Comparison of ENCODE assay signal across 9 cellular contexts in genomic region chr10:102677736-102678354, GRCh38. TPM values are rescaled to one million over a fixed set of nuclear protein-coding genes. Genes with fewer than 3 reads are reported as not detected.
DNase-seq lines count a peak whose midpoint lies in the region; ATAC-seq and TF ChIP-seq lines count a peak whose summit lies in the region.
"Had no signal": no experiment of that assay in that cellular context is flagged by ENCODE, and none has a peak within 500 bp of the region (broad histone marks: within the 10 kb centered on the region; RNA-seq: fewer than 3 reads in every experiment).

No MANE protein-coding gene starts in this region.

- peak overlapping the region; percentile 94 for H3K27ac Mint-ChIP-seq in dendritic cell treated with granulocyte-macrophage colony-stimulating factor and Interleukin-4, amounts not matched to agents 40 ng/mL and 50 ng/mL, for 4 days
- H3K27ac Mint-ChIP-seq in activated CD4-positive, alpha-beta T cell treated with anti-CD3 and anti-CD28 coated beads for 36 hours: no peak overlapping the region

- no peaks in the 10 kb centered on the region for H3K27me3 Mint-ChIP-seq in dendritic cell treated with granulocyte-macrophage colony-stimulating factor and Interleukin-4, amounts not matched to agents 40 ng/mL and 50 ng/mL, for 4 days
- no peaks in the 10 kb centered on the region for H3K27me3 Mint-ChIP-seq in activated CD4-positive, alpha-beta T cell treated with anti-CD3 and anti-CD28 coated beads for 36 hours

- POLR2A ChIA-PET in activated CD4-positive, alpha-beta T cell treated with anti-CD3 and anti-CD28 coated beads for 36 hours (lab: Charles Lee): interaction anchor here (1.1 kb wide), 1 partner anchor 33 kb away, joined by 3 read pairs; the partner anchor contains the start of gene TRIM8

- in situ Hi-C loops in KBM-7 (cut with MboI; ENCODE audit: low pct_unique_long_range_greater_than_20kb, low sequenced_read_pairs): no loop called here

- H3K4me2 ChIP-seq in neural cell (ENCODE audit: low read length): no peak overlapping the region

- no peaks in the 10 kb centered on the region for H3K36me3 ChIP-seq in cardiac muscle cell
- H3K36me3 ChIP-seq in neural cell (ENCODE audit: insufficient read depth, low read length): peaks cover 5% of the 10 kb centered on the region
- peaks cover 0 to 7% (median 0%) of the 10 kb centered on the region in 4 donors for H3K36me3 ChIP-seq in upper lobe of left lung

- TF ChIP-seq POLR2A in upper lobe of left lung (IDR thresholded peaks at IDR 0.05): no peak

- no peak for TF ChIP-seq CTCF in cardiac muscle cell (IDR thresholded peaks at IDR 0.05; ENCODE audit: low read depth, low read length)
- no peak for TF ChIP-seq CTCF in neural cell (IDR thresholded peaks at IDR 0.05; ENCODE audit: poor library complexity, severe bottlenecking)
- TF ChIP-seq CTCF in upper lobe of left lung (IDR thresholded peaks at IDR 0.05): no peak

- no peaks in the 10 kb centered on the region for H3K79me2 ChIP-seq in neural cell (replicated peaks; ENCODE audit: insufficient read depth, low read length)

- no peak for TF ChIP-seq RAD21 in neural cell (conservative IDR thresholded peaks at IDR 0.05)

- peak overlapping the region; percentile 76 for H3K9ac ChIP-seq in neural cell (ENCODE audit: low read length)

- H3K9me3 ChIP-seq in cardiac muscle cell (ENCODE audit: low read depth) (no peaks in the 10 kb centered on the region), neural cell (ENCODE audit: low read length) (no peaks in the 10 kb centered on the region), upper lobe of left lung (no peaks in the 10 kb centered on the region)
- H3K9me3 ChIP-seq: testis had no signal

- no peaks in the 10 kb centered on the region for H3K9me2 ChIP-seq in neural cell (ENCODE audit: insufficient read depth, low read length)

- intact Hi-C loops in Right ventricle myocardium inferior (cut with DNase I): loop anchor here (5.0 kb wide), 1 partner anchor 34 kb away; the partner anchor contains the start of genes ARL3 and SFXN2
- intact Hi-C loops in dendritic cell treated with granulocyte-macrophage colony-stimulating factor and Interleukin-4, amounts not matched to agents 40 ng/mL and 50 ng/mL, for 4 days (cut with micrococcal nuclease): loop anchor here (2.0 kb wide), 1 partner anchor 35 kb away; no protein-coding TSS in a partner anchor
- intact Hi-C loops in activated CD4-positive, alpha-beta T cell treated with anti-CD3 and anti-CD28 coated beads for 36 hours (cut with DNase I, micrococcal nuclease): loop anchor here (2.0 to 5.0 kb wide), 2 partner anchors 21 to 34 kb away; partner anchors contain the start of genes ARL3 (in 1 of the 2) and SFXN2 (in 1 of the 2)

- WGBS in upper lobe of left lung, 2 donors: 84 to 87% methylated on average over 13 of the region's 13 CpGs

- H3K4me3 ChIP-seq in cardiac muscle cell (no peak overlapping the region), neural cell (ENCODE audit: low read length) (no peak overlapping the region), upper lobe of left lung (no peak overlapping the region)
- H3K4me3 ChIP-seq: testis had no signal

- no peak for TF ChIP-seq EP300 in neural cell (conservative IDR thresholded peaks at IDR 0.05; ENCODE audit: poor library complexity, severe bottlenecking)
- no peak for TF ChIP-seq EP300 in upper lobe of left lung (IDR thresholded peaks at IDR 0.05)

- H4K20me1 ChIP-seq in neural cell (ENCODE audit: insufficient read depth): no peaks in the 10 kb centered on the region

- no peak for ATAC-seq in Right ventricle myocardium inferior
- ATAC-seq in upper lobe of left lung (ENCODE audit: low FRiP score in 2 of 2): no peak
- no peak for ATAC-seq in activated CD4-positive, alpha-beta T cell treated with anti-CD3 and anti-CD28 coated beads for 36 hours
- ATAC-seq in HG03045 (IDR thresholded peaks at IDR 0.05; ENCODE audit: unreplicated experiment): no peak

- H3K27ac ChIP-seq in cardiac muscle cell (peak overlapping the region; percentile 89), neural cell (ENCODE audit: low read length) (peak overlapping the region; percentile 14), upper lobe of left lung (peak overlapping the region in 3 of 4 donors; percentile 84 to 88 (median 85))

- peaks cover 30% of the 10 kb centered on the region for H3K36me3 Mint-ChIP-seq in dendritic cell treated with granulocyte-macrophage colony-stimulating factor and Interleukin-4, amounts not matched to agents 40 ng/mL and 50 ng/mL, for 4 days (ENCODE audit: low read depth)
- H3K36me3 Mint-ChIP-seq in activated CD4-positive, alpha-beta T cell treated with anti-CD3 and anti-CD28 coated beads for 36 hours (ENCODE audit: low read depth): peaks cover 9% of the 10 kb centered on the region

- no peak overlapping the region for H3K4me3 Mint-ChIP-seq in dendritic cell treated with granulocyte-macrophage colony-stimulating factor and Interleukin-4, amounts not matched to agents 40 ng/mL and 50 ng/mL, for 4 days
- H3K4me3 Mint-ChIP-seq in activated CD4-positive, alpha-beta T cell treated with anti-CD3 and anti-CD28 coated beads for 36 hours: no peak overlapping the region

- peaks cover 60% of the 10 kb centered on the region for H3K4me1 Mint-ChIP-seq in dendritic cell treated with granulocyte-macrophage colony-stimulating factor and Interleukin-4, amounts not matched to agents 40 ng/mL and 50 ng/mL, for 4 days (ENCODE audit: low read depth)
- H3K4me1 Mint-ChIP-seq in activated CD4-positive, alpha-beta T cell treated with anti-CD3 and anti-CD28 coated beads for 36 hours: peaks cover 54% of the 10 kb centered on the region

- H3K9me3 Mint-ChIP-seq in dendritic cell treated with granulocyte-macrophage colony-stimulating factor and Interleukin-4, amounts not matched to agents 40 ng/mL and 50 ng/mL, for 4 days: no peaks in the 10 kb centered on the region
- no peaks in the 10 kb centered on the region for H3K9me3 Mint-ChIP-seq in activated CD4-positive, alpha-beta T cell treated with anti-CD3 and anti-CD28 coated beads for 36 hours (ENCODE audit: low read depth)

- H3K27me3 ChIP-seq in cardiac muscle cell (no peaks in the 10 kb centered on the region), neural cell (ENCODE audit: insufficient read depth, low read depth, low read length) (no peaks in the 10 kb centered on the region), upper lobe of left lung (no peaks in the 10 kb centered on the region)
- H3K27me3 ChIP-seq: testis had no signal

- peaks cover 5% of the 10 kb centered on the region for H3F3A ChIP-seq in neural cell (ENCODE audit: insufficient read depth, low read length, poor library complexity, severe bottlenecking)

- H3K4me1 ChIP-seq in cardiac muscle cell (ENCODE audit: low read depth) (peaks cover 66% of the 10 kb centered on the region), upper lobe of left lung (peaks cover 48 to 66% (median 65%) of the 10 kb centered on the region in 4 donors)

- no peak overlapping the region for H2AFZ ChIP-seq in neural cell (ENCODE audit: low read depth, low read length)

- CTCF ChIA-PET in activated CD4-positive, alpha-beta T cell treated with anti-CD3 and anti-CD28 coated beads for 36 hours (lab: Charles Lee): interaction anchor here (0.6 to 1.2 kb wide), 4 partner anchors 28 to 1018 kb away, joined by 3 to 4 read pairs (median 3); partner anchors contain the start of genes ARL3 and SFXN2

- DNase-seq in cardiac muscle cell (ENCODE audit: low read depth in 1 of 2, low spot score in 1 of 2): no peak
- DNase-seq in Right ventricle myocardium inferior (ENCODE audit: missing footprints): no peak
- DNase-seq in upper lobe of left lung: no peak
- no peak for DNase-seq in KBM-7
- DNase-seq in activated CD4-positive, alpha-beta T cell treated with anti-CD3 and anti-CD28 coated beads for 36 hours: no peak

TF ChIP-seq in neural cell, 6 proteins besides CTCF, POLR2A, EP300 and RAD21 (continues in another document):
- TF ChIP-seq TAF1 (IDR thresholded peaks at IDR 0.05; ENCODE audit: low read depth) (no peak), EZH2 (IDR thresholded peaks at IDR 0.05; ENCODE audit: borderline replicate concordance, insufficient read depth, low read length, poor library complexity, severe bottlenecking) (no peak)

RNA-seq across cellular contexts. Expression of gene TRIM8, which starts 33.6 kb away (rescaled TPM):
- total RNA-seq in cardiac muscle cell (100 and 130 TPM in 2 replicates), Right ventricle myocardium inferior (109 TPM), upper lobe of left lung (100 to 1,000 TPM; 162 to 279 (median 177) TPM)
- polyA plus RNA-seq in cardiac muscle cell (59.8 and 65.6 TPM in 2 replicates), neural cell (47.5 and 59.2 TPM in 2 replicates)
- 63.4 and 77.9 TPM in 2 replicates for polyA minus RNA-seq in neural cell
- total RNA-seq in activated CD4-positive, alpha-beta T cell treated with anti-CD3 and anti-CD28 coated beads for 36 hours: 10 to 100 TPM; 37.8 to 39.1 TPM

RNA-seq across cellular contexts. Expression of gene ARL3, which starts 36.4 kb away (rescaled TPM):
- total RNA-seq in cardiac muscle cell (16.3 and 24.5 TPM in 2 replicates), Right ventricle myocardium inferior (15.4 TPM), upper lobe of left lung (1 to 10 TPM; 4.6 to 7.9 (median 6.4) TPM)
- polyA plus RNA-seq in cardiac muscle cell (42.2 and 47.3 TPM in 2 replicates), neural cell (51.9 and 56.0 TPM in 2 replicates)
- 37.6 and 41.4 TPM in 2 replicates for polyA minus RNA-seq in neural cell
- total RNA-seq in activated CD4-positive, alpha-beta T cell treated with anti-CD3 and anti-CD28 coated beads for 36 hours: 1 to 10 TPM; 6.4 to 6.9 TPM

RNA-seq across cellular contexts. Expression of gene SFXN2, which starts 36.6 kb away (rescaled TPM):
- total RNA-seq in cardiac muscle cell: 10.5 and 14.2 TPM in 2 replicates
- polyA plus RNA-seq in cardiac muscle cell: 18.6 and 26.1 TPM in 2 replicates
- 0.68 TPM for total RNA-seq in Right ventricle myocardium inferior
- polyA plus RNA-seq in neural cell: 14.9 and 16.0 TPM in 2 replicates
- 11.0 and 12.3 TPM in 2 replicates for polyA minus RNA-seq in neural cell
- total RNA-seq in upper lobe of left lung: 10 to 100 TPM in 2 of 6 donors, 1 to 10 TPM in 4; 3.9 to 28.3 (median 8.0) TPM
- 10 to 100 TPM; 18.2 to 20.7 TPM for total RNA-seq in activated CD4-positive, alpha-beta T cell treated with anti-CD3 and anti-CD28 coated beads for 36 hours

Comparison
In these comparisons a context has a peak if more than half of its experiments do, and no peak if none do; other contexts are left out.
1. H3K27ac ChIP-seq: peak in every context shown above with its lines; median percentile 89 in cardiac muscle cell; 85 in upper lobe of left lung; 14 in neural cell.